In the genomic region with DNA sequence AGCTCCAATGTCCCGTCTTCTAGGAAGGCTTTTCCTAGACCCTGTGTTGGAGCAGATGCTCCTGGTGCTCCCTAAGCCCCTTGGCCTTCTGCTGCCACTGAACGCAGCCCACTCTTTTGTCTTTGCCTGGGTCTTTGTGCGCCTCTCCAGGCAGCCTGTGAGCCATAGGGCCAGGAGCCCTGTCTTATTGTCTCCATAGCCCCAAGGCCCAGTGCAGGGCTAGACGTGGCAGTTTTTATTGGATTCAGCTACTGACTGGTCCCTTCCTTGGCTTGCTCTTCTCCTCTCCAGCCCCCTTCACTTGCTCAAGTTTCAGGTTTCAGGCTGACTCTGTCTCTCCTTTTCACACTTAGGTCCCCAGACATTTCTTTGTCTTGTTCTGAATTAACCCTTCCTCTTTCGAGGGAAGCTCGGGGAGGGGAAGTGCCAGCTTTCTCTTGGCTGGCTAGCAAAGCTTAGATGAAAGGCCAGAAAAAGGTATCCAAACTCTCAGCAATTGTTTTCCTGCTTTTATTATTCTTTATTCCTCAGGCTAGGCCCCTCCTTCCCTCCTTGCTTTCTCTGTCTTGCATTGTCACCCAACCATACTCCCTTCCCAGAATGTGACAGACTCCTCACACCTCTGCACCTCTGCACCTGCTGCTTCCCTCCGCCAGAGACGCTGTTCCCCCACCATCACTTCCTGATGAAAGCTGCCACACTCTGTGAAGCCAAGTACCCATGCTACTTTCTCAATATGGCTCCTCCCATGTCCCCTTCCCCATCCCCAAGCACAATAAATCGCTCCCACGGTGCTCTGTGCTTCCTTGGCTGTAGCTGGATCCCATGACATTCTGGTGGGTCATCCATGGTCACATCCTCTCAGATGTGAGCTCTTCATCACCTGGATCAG, we compare ENCODE assay signal across 1 cellular context.
TF ChIP-seq lines count a peak whose summit lies in the region.

No MANE protein-coding gene starts in this region.

TF ChIP-seq in GM23338, 12 proteins besides CTCF, POLR2A, EP300 and RAD21 (continued from another document):
- TF ChIP-seq, protein P1, sequence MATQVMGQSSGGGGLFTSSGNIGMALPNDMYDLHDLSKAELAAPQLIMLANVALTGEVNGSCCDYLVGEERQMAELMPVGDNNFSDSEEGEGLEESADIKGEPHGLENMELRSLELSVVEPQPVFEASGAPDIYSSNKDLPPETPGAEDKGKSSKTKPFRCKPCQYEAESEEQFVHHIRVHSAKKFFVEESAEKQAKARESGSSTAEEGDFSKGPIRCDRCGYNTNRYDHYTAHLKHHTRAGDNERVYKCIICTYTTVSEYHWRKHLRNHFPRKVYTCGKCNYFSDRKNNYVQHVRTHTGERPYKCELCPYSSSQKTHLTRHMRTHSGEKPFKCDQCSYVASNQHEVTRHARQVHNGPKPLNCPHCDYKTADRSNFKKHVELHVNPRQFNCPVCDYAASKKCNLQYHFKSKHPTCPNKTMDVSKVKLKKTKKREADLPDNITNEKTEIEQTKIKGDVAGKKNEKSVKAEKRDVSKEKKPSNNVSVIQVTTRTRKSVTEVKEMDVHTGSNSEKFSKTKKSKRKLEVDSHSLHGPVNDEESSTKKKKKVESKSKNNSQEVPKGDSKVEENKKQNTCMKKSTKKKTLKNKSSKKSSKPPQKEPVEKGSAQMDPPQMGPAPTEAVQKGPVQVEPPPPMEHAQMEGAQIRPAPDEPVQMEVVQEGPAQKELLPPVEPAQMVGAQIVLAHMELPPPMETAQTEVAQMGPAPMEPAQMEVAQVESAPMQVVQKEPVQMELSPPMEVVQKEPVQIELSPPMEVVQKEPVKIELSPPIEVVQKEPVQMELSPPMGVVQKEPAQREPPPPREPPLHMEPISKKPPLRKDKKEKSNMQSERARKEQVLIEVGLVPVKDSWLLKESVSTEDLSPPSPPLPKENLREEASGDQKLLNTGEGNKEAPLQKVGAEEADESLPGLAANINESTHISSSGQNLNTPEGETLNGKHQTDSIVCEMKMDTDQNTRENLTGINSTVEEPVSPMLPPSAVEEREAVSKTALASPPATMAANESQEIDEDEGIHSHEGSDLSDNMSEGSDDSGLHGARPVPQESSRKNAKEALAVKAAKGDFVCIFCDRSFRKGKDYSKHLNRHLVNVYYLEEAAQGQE (IDR thresholded peaks at IDR 0.05; ENCODE audit: unreplicated experiment) = no peak
- TF ChIP-seq ZNF114 (CRISPR knock-in tag; IDR thresholded peaks at IDR 0.05) = no peak
- no peak for TF ChIP-seq EZH2phosphoT487 (IDR thresholded peaks at IDR 0.05; ENCODE audit: unreplicated experiment)
